In the genomic region with DNA sequence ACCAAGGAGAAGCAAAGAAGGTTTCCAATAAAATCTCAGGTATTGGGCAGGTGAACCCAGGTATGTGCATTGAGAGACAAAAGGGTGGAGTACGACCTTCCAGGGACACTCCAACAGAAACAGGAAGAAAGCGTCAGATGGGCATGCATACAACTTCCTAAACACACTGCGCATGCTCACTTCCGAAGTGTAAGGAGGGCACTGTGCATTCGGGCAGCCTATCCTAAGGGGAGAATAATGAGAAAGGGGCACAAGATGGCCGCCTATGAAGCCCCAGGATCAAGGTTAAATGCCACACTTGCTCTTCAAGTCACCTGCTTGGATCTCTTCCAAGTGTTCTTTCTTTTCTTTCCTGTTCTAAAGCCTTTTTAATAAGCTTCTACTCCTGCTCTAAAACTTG, we compare ENCODE assay signal across 1 cellular context.
A peak's percentile ranks its signal among the peaks of the same experiment; 100 is the strongest.
TF ChIP-seq lines count a peak whose summit lies in the region.

No MANE protein-coding gene starts in this region.

TF ChIP-seq in K562, 482 proteins besides CTCF, POLR2A, EP300 and RAD21:
- no peak for TF ChIP-seq NR3C1 (CRISPR knock-in tag; IDR thresholded peaks at IDR 0.05)
- TF ChIP-seq NRF1 (conservative IDR thresholded peaks at IDR 0.05 in 1 of 2, IDR thresholded peaks at IDR 0.05 in 1 of 2), result peak; percentile 70 to 79
- TF ChIP-seq, protein P1, sequence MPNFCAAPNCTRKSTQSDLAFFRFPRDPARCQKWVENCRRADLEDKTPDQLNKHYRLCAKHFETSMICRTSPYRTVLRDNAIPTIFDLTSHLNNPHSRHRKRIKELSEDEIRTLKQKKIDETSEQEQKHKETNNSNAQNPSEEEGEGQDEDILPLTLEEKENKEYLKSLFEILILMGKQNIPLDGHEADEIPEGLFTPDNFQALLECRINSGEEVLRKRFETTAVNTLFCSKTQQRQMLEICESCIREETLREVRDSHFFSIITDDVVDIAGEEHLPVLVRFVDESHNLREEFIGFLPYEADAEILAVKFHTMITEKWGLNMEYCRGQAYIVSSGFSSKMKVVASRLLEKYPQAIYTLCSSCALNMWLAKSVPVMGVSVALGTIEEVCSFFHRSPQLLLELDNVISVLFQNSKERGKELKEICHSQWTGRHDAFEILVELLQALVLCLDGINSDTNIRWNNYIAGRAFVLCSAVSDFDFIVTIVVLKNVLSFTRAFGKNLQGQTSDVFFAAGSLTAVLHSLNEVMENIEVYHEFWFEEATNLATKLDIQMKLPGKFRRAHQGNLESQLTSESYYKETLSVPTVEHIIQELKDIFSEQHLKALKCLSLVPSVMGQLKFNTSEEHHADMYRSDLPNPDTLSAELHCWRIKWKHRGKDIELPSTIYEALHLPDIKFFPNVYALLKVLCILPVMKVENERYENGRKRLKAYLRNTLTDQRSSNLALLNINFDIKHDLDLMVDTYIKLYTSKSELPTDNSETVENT (CRISPR knock-in tag; IDR thresholded peaks at IDR 0.05), result no peak
- no peak for TF ChIP-seq TARDBP (IDR thresholded peaks at IDR 0.05)
- no peak for TF ChIP-seq ETV6 (IDR thresholded peaks at IDR 0.05; ENCODE audit: borderline replicate concordance in 1 of 2, low read depth in 2 of 2, low read length in 1 of 2)
- no peak for TF ChIP-seq ETV6 (CRISPR knock-in tag; IDR thresholded peaks at IDR 0.05; ENCODE audit: borderline replicate concordance)
- TF ChIP-seq KLF16 (IDR thresholded peaks at IDR 0.05), result no peak
- TF ChIP-seq SRSF3 (IDR thresholded peaks at IDR 0.05; ENCODE audit: insufficient read depth, low read length), result no peak
- TF ChIP-seq PURB (CRISPR knock-in tag; IDR thresholded peaks at IDR 0.05; ENCODE audit: low read depth), result no peak
- TF ChIP-seq GABPA (tag; conservative IDR thresholded peaks at IDR 0.05; ENCODE audit: low read depth), result 0 out of 2 replicates have a peak, but pooled peaks have one; percentile 19
- TF ChIP-seq SMAD3 (CRISPR knock-in tag; conservative IDR thresholded peaks at IDR 0.05), result no peak
- TF ChIP-seq ZNF263 (CRISPR knock-in tag; IDR thresholded peaks at IDR 0.05; ENCODE audit: borderline replicate concordance), result no peak
- TF ChIP-seq CHAMP1 (IDR thresholded peaks at IDR 0.05), result no peak
- peak in 1 of 2 experiments; percentile 41; a peak in 1 of 4 replicates for TF ChIP-seq FOXA3 (CRISPR knock-in tag; conservative IDR thresholded peaks at IDR 0.05 in 1 of 2, IDR thresholded peaks at IDR 0.05 in 1 of 2)
- TF ChIP-seq YY1 (IDR thresholded peaks at IDR 0.05; ENCODE audit: borderline replicate concordance in 1 of 3, control insufficient read depth in 1 of 3, extremely low read depth in 1 of 3, insufficient read depth in 3 of 3, insufficient read length in 1 of 3, insufficient replicate concordance in 2 of 3, low read depth in 1 of 3, low read length in 2 of 3), result peak in 1 of 3 experiments; percentile 56
- no peak for TF ChIP-seq BACH1 (tag; IDR thresholded peaks at IDR 0.05)
